Comparison of ENCODE assay signal across 16 cellular contexts in the genomic region with DNA sequence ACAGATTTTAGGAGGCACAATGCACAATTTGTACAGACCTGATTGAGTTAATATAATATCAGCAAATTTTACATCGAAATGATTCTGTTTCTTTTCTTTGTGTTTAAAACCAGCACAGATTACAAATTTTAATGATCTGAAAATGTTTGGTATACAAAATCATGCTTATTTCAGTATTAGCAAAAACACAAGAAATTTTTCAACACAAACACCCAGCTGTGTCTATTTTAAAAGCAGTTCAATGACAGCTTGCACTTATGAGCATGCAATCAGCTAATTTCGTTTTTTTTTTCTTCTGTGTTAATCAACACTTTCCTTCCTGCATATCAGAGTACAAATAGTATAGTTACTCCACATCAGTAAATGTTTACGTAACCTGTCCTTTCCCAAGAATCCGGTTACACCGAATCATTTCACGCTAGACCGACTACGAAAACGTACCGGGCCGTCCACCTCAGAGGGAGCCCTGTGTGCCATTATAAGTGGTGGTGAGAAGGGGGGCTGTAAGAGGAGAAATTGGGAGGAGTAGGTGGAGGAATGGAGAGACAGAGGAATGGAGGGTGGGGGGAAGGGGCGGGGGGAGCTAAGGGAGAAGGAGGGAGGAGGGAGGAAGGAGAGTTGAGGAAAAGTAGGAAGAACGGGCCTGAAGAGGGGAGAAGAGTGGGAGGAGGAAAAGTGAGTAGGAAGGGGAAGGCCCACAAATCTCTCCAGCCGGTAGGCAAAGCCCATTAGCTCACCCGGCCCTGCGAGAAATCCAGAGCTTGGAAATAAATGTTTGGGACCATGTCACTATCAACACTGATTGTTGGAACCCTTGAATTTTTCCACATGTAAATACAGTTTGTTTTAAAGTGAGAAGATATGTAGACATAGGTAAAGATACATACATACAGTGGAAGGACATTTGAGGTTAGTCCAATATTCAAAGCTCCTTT. TPM values are rescaled to one million over a fixed set of nuclear protein-coding genes. Genes with fewer than 3 reads are reported as not detected.
DNase-seq lines count a peak whose midpoint lies in the region; ATAC-seq and TF ChIP-seq lines count a peak whose summit lies in the region.
"Had no signal": no experiment of that assay in that cellular context is flagged by ENCODE, and none has a peak within 500 bp of the region (broad histone marks: within the 10 kb centered on the region; RNA-seq: fewer than 3 reads in every experiment).

No MANE protein-coding gene starts in this region.

- peaks cover 15% of the 10 kb centered on the region for H3K36me3 Mint-ChIP-seq in brain
- H3K36me3 Mint-ChIP-seq in HFFc6 (ENCODE audit: low read depth): no peaks in the 10 kb centered on the region

- TF ChIP-seq CTCF in C4-2B (conservative IDR thresholded peaks at IDR 0.05) (no peak), HEK293 (tag by site-specific recombination; IDR thresholded peaks at IDR 0.05) (no peak), brain (conservative IDR thresholded peaks at IDR 0.05) (no peak), coronary artery (IDR thresholded peaks at IDR 0.05) (no peak), HFFc6 (IDR thresholded peaks at IDR 0.05) (no peak)

- DNase-seq in NCI-H345 treated with DMSO at 0.1 percent for 48 hours (lab: John Stamatoyannopoulos, UW; ENCODE audit: unreplicated experiment): peak; percentile 87
- no peak for DNase-seq in coronary artery (ENCODE audit: low spot score)
- DNase-seq in effector memory CD4-positive, alpha-beta T cell: no peak
- no peak for DNase-seq in HFFc6
- DNase-seq: activated CD8-positive, alpha-beta memory T cell treated with anti-CD3 and anti-CD28 coated beads, Interleukin-2, amount 10 ng/mL, durations not matched to agents 7 days and 5 days; kidney; MM.1S; T1000; trophoblast cell had no signal

- peaks cover 3 to 21% (median 10%) of the 10 kb centered on the region in 5 experiments for H3K9me3 Mint-ChIP-seq in brain
- H3K9me3 Mint-ChIP-seq in HFFc6: peaks cover 16% of the 10 kb centered on the region

- POLR2A ChIA-PET in HEK293 (lab: Yijun Ruan, JAX): interaction anchor here (1.1 kb wide), 2 partner anchors 10 to 13 kb away, joined by 3 read pairs; no protein-coding TSS in a partner anchor

- H3K4me3 Mint-ChIP-seq in brain (peak overlapping the region; percentile 57 to 99 (median 94)), HFFc6 (no peak overlapping the region)
- H3K4me3 Mint-ChIP-seq: activated CD8-positive, alpha-beta memory T cell treated with anti-CD3 and anti-CD28 coated beads, Interleukin-2, amount 10 ng/mL, durations not matched to agents 7 days and 5 days had no signal

- CTCF ChIA-PET in HEK293 (lab: Yijun Ruan, JAX): interaction anchor here (0.7 to 4.2 kb wide), 6 partner anchors 7 to 1693 kb away, joined by 3 to 22 read pairs (median 6); no protein-coding TSS in a partner anchor

- peaks cover 30% of the 10 kb centered on the region for H3K27me3 ChIP-seq in effector memory CD4-positive, alpha-beta T cell (replicated peaks; ENCODE audit: control insufficient read depth, insufficient read depth, low read length, poor library complexity, severe bottlenecking)

- no peak for ATAC-seq in GM18861 (IDR thresholded peaks at IDR 0.05; ENCODE audit: unreplicated experiment)
- ATAC-seq: activated CD8-positive, alpha-beta memory T cell treated with anti-CD3 and anti-CD28 coated beads, Interleukin-2, amount 10 ng/mL, durations not matched to agents 7 days and 5 days had no signal

- peaks cover 63% of the 10 kb centered on the region for H3K27me3 Mint-ChIP-seq in brain
- peaks cover 76% of the 10 kb centered on the region for H3K27me3 Mint-ChIP-seq in HFFc6 (ENCODE audit: insufficient read depth)

- no peaks in the 10 kb centered on the region for H3K9me3 ChIP-seq in HEK293 (ENCODE audit: control insufficient read depth, insufficient read depth, low read depth, low read length)
- peaks cover 3% of the 10 kb centered on the region for H3K9me3 ChIP-seq in effector memory CD4-positive, alpha-beta T cell (ENCODE audit: control insufficient read depth, low read length)

- H3K4me1 ChIP-seq in HEK293 (ENCODE audit: control insufficient read depth, insufficient read depth, low read length): peaks cover 3% of the 10 kb centered on the region
- no peaks in the 10 kb centered on the region for H3K4me1 ChIP-seq in effector memory CD4-positive, alpha-beta T cell (ENCODE audit: control insufficient read depth, insufficient read depth, low read length, poor library complexity, severe bottlenecking)

- peak overlapping the region; percentile 61 for H3K4me3 ChIP-seq in HEK293 (ENCODE audit: low read depth, low read length)
- H3K4me3 ChIP-seq in coronary artery: no peak overlapping the region
- no peak overlapping the region for H3K4me3 ChIP-seq in effector memory CD4-positive, alpha-beta T cell (ENCODE audit: insufficient read depth, low read depth, low read length, poor library complexity, severe bottlenecking)
- H3K4me3 ChIP-seq: skin epidermis had no signal

- H3K4me1 Mint-ChIP-seq in brain (peaks cover 38% of the 10 kb centered on the region), HFFc6 (ENCODE audit: low read depth) (peaks cover 31% of the 10 kb centered on the region)

- H3K27ac ChIP-seq in C4-2B: peak overlapping the region; percentile 68
- peak overlapping the region; percentile 99 for H3K27ac ChIP-seq in HEK293 (ENCODE audit: extremely low read depth, low read depth, low read length)
- H3K27ac ChIP-seq in coronary artery: no peak overlapping the region
- H3K27ac ChIP-seq in effector memory CD4-positive, alpha-beta T cell (ENCODE audit: insufficient read depth, low read length, poor library complexity, severe bottlenecking): no peak overlapping the region
- H3K27ac ChIP-seq: skin epidermis had no signal

- H3K27ac Mint-ChIP-seq in brain (peak overlapping the region in 4 of 5 experiments; percentile 89 to 100 (median 98)), HFFc6 (no peak overlapping the region)
- H3K27ac Mint-ChIP-seq: activated CD8-positive, alpha-beta memory T cell treated with anti-CD3 and anti-CD28 coated beads, Interleukin-2, amount 10 ng/mL, durations not matched to agents 7 days and 5 days; nephron had no signal

- peaks cover 0 to 11% of the 10 kb centered on the region in 2 experiments; a peak in 1 of 3 replicates for H3K36me3 ChIP-seq in HEK293 (ENCODE audit: control insufficient read depth in 2 of 2, insufficient read depth in 1 of 2, low read length in 2 of 2)
- H3K36me3 ChIP-seq in effector memory CD4-positive, alpha-beta T cell (ENCODE audit: control insufficient read depth, insufficient read depth, low read length): no peaks in the 10 kb centered on the region

TF ChIP-seq in HEK293, 187 proteins besides CTCF, POLR2A, EP300 and RAD21 (continues in another document):
- TF ChIP-seq ZNF398 (tag by site-specific recombination; IDR thresholded peaks at IDR 0.05): peak; percentile 87
- TF ChIP-seq, protein P1, sequence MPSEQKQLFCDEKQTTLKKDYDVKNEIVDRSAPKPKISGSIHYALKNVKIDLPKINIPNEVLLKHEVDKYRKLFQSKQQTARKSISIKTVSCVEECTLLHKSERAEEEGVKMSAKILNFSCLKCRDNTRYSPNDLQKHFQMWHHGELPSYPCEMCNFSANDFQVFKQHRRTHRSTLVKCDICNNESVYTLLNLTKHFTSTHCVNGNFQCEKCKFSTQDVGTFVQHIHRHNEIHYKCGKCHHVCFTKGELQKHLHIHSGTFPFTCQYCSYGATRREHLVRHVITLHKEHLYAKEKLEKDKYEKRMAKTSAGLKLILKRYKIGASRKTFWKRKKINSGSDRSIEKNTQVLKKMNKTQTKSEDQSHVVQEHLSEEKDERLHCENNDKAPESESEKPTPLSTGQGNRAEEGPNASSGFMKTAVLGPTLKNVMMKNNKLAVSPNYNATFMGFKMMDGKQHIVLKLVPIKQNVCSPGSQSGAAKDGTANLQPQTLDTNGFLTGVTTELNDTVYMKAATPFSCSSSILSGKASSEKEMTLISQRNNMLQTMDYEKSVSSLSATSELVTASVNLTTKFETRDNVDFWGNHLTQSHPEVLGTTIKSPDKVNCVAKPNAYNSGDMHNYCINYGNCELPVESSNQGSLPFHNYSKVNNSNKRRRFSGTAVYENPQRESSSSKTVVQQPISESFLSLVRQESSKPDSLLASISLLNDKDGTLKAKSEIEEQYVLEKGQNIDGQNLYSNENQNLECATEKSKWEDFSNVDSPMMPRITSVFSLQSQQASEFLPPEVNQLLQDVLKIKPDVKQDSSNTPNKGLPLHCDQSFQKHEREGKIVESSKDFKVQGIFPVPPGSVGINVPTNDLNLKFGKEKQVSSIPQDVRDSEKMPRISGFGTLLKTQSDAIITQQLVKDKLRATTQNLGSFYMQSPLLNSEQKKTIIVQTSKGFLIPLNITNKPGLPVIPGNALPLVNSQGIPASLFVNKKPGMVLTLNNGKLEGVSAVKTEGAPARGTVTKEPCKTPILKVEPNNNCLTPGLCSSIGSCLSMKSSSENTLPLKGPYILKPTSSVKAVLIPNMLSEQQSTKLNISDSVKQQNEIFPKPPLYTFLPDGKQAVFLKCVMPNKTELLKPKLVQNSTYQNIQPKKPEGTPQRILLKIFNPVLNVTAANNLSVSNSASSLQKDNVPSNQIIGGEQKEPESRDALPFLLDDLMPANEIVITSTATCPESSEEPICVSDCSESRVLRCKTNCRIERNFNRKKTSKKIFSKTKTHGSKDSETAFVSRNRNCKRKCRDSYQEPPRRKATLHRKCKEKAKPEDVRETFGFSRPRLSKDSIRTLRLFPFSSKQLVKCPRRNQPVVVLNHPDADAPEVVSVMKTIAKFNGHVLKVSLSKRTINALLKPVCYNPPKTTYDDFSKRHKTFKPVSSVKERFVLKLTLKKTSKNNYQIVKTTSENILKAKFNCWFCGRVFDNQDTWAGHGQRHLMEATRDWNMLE (tag by site-specific recombination; conservative IDR thresholded peaks at IDR 0.05; ENCODE audit: low read depth): no peak

RNA-seq across cellular contexts. Expression of gene FOXG1, which starts 2.4 kb away (rescaled TPM):
- 28.3 TPM for polyA plus RNA-seq in brain (ENCODE audit: insufficient read depth, low read depth, low replicate concordance)
- total RNA-seq in HFFc6 (2021; fragmentation: NEBNext Ultra II Directional; extraction: Animal tissue kit (Norgen Biotek cat#: 25700)): under 1 TPM in 1 of 6 experiments, not detected in 5; 0.06 TPM
- total RNA-seq: activated CD8-positive, alpha-beta memory T cell treated with anti-CD3 and anti-CD28 coated beads, Interleukin-2, amount 10 ng/mL, durations not matched to agents 7 days and 5 days; kidney had no signal
- polyA plus RNA-seq: AG04450 had no signal

Comparison
In these comparisons a context has a peak if more than half of its experiments do, and no peak if none do; other contexts are left out.
1. H3K27ac ChIP-seq: peak in C4-2B (single experiment) and HEK293 (single experiment); none in coronary artery (0 of 2) and effector memory CD4-positive, alpha-beta T cell (single experiment).